ENCODE assay signal across 8 cellular contexts in the genomic region with DNA sequence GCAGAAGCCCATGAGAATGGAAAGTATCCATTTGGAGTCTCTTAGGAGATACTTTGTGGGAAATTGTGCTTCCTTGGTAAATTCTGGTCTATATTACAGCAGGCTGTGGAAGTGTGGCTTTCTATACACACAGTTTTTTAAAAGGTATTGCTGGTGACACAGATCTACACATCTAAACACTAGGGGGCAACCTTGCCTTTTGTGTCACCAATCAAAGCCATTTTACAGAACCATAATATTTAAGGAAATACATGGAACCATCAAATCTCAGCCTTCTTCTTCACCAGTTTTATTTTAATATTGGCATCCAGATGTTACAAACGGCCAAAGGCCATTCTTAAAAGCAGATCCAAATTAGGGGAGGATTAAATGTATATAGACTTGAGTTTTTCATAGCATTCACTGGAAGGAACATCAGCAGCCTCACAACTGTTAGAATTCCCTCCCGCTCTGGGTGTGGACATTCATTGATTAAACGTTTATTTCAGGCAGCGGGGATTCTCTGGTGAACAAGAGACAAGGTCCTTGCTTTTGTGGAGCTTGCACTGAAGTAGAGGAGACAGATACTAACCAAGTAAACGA.
A peak's percentile ranks its signal among the peaks of the same experiment; 100 is the strongest.
DNase-seq lines count a peak whose midpoint lies in the region; ATAC-seq and TF ChIP-seq lines count a peak whose summit lies in the region.

No MANE protein-coding gene starts in this region.

- H3K27me3 ChIP-seq in cardiac muscle cell, result no peaks in the 10 kb centered on the region
- no peaks in the 10 kb centered on the region for H3K27me3 ChIP-seq in left ventricle myocardium inferior (ENCODE audit: low read depth)
- H3K27me3 ChIP-seq in gastrocnemius medialis, result no peaks in the 10 kb centered on the region

- H3K4me1 ChIP-seq in cardiac muscle cell (ENCODE audit: low read depth) (peaks cover 10% of the 10 kb centered on the region), left ventricle myocardium inferior (peaks cover 8% of the 10 kb centered on the region), gastrocnemius medialis (peaks cover 0 to 10% of the 10 kb centered on the region in 2 donors)

- intact Hi-C loops in cardiac septum (cut with DNase I), result loop anchor here (1.0 to 10.0 kb wide), 4 partner anchors 133 to 371 kb away; a partner anchor contains a TSS
- intact Hi-C loops in left ventricle myocardium inferior (cut with micrococcal nuclease), result loop anchor here (2.0 kb wide), 1 partner anchor 205 kb away; no protein-coding TSS in a partner anchor
- intact Hi-C loops in gastrocnemius medialis (cut with DNase I; ENCODE audit: low total_unique reads), result loop anchor here (1.0 kb wide), 1 partner anchor 206 kb away; no protein-coding TSS in a partner anchor

- H3K9me3 ChIP-seq in cardiac muscle cell (ENCODE audit: low read depth) (no peaks in the 10 kb centered on the region), left ventricle myocardium inferior (replicated peaks) (no peaks in the 10 kb centered on the region), gastrocnemius medialis (no peaks in the 10 kb centered on the region)

- H3K4me3 ChIP-seq in cardiac muscle cell, result no peak overlapping the region
- no peak overlapping the region for H3K4me3 ChIP-seq in left ventricle myocardium inferior
- H3K4me3 ChIP-seq in gastrocnemius medialis, result no peak overlapping the region

- H3K36me3 ChIP-seq in cardiac muscle cell, result no peaks in the 10 kb centered on the region
- H3K36me3 ChIP-seq in left ventricle myocardium inferior, result no peaks in the 10 kb centered on the region
- H3K36me3 ChIP-seq in gastrocnemius medialis, result no peaks in the 10 kb centered on the region

- peak; percentile 46 for ATAC-seq in HG03342 (IDR thresholded peaks at IDR 0.05; ENCODE audit: unreplicated experiment)
- ATAC-seq in gastrocnemius medialis, result peak; percentile 61 to 73

- TF ChIP-seq CTCF in cardiac muscle cell (IDR thresholded peaks at IDR 0.05; ENCODE audit: low read depth, low read length), result peak; percentile 75
- TF ChIP-seq CTCF in left ventricle myocardium inferior (IDR thresholded peaks at IDR 0.05; ENCODE audit: borderline replicate concordance), result peak; percentile 84
- TF ChIP-seq CTCF in gastrocnemius medialis (IDR thresholded peaks at IDR 0.05 in 4 of 5, conservative IDR thresholded peaks at IDR 0.05 in 1 of 5), result peak; percentile 65 to 87 (median 72)

- H3K27ac ChIP-seq in cardiac muscle cell, result no peak overlapping the region
- no peak overlapping the region for H3K27ac ChIP-seq in left ventricle myocardium inferior (replicated peaks)
- H3K27ac ChIP-seq in gastrocnemius medialis, result no peak overlapping the region

- peak; percentile 79 to 84 for DNase-seq in cardiac muscle cell (ENCODE audit: low read depth in 1 of 2, low spot score in 1 of 2)
- no peak for DNase-seq in cardiac septum (ENCODE audit: low spot score)
- peak; percentile 62 for DNase-seq in NCI-H774 (lab: John Stamatoyannopoulos, UW)
- DNase-seq in amniotic epithelial cell (ENCODE audit: low read depth), result peak; percentile 62
- no peak for DNase-seq in left ventricle myocardium inferior
- peak in 1 of 2 donors; percentile 26 for DNase-seq in gastrocnemius medialis
- DNase-seq in T1000 (lab: John Stamatoyannopoulos, UW), result no peak

- in situ Hi-C loops in gastrocnemius medialis (cut with MboI; ENCODE audit: low sequenced_read_pairs in 4 of 4), result loop anchor here (5.0 to 25.0 kb wide), 3 partner anchors 201 to 386 kb away; no protein-coding TSS in a partner anchor

- TF ChIP-seq POLR2A in gastrocnemius medialis (IDR thresholded peaks at IDR 0.05), result no peak

Comparison
In these comparisons a context has a peak if more than half of its experiments do, and no peak if none do; other contexts are left out.
1. DNase-seq: peak in cardiac muscle cell (2 of 2), NCI-H774 (single experiment) and amniotic epithelial cell (single experiment); none in cardiac septum (single experiment), left ventricle myocardium inferior (single experiment) and T1000 (single experiment).
2. Peak in every context shown above with its lines, with median percentiles within 50 percentile points of each other: CTCF ChIP-seq.